ENCODE assay signal across 9 cellular contexts in genomic region chr18:9742588-9743131, GRCh38. TPM values are rescaled to one million over a fixed set of nuclear protein-coding genes. Genes with fewer than 3 reads are reported as not detected.
DNase-seq lines count a peak whose midpoint lies in the region; ATAC-seq, FAIRE-seq and TF ChIP-seq lines count a peak whose summit lies in the region.
"Had no signal": no experiment of that assay in that cellular context is flagged by ENCODE, and none has a peak within 500 bp of the region (broad histone marks: within the 10 kb centered on the region; RNA-seq: fewer than 3 reads in every experiment).

No MANE protein-coding gene starts in this region.

- no peak for FAIRE-seq in HepG2 (lab: Jason Lieb, UNC)

- TF ChIP-seq POLR2A in HepG2 (IDR thresholded peaks at IDR 0.05; ENCODE audit: insufficient read depth in 1 of 2, low read depth in 2 of 2, low read length in 2 of 2) = no peak

- intact Hi-C loops in HepG2 (cut with micrococcal nuclease; ENCODE audit: unreplicated experiment) = no loop called here

- DNase-seq in M059J (ENCODE audit: low read depth) (peak; percentile 80), HepG2 (ENCODE audit: low spot score) (no peak), COR-L47 (lab: John Stamatoyannopoulos, UW) (no peak), NCI-H2081 (lab: John Stamatoyannopoulos, UW) (no peak)
- no peak for DNase-seq in effector memory CD4-positive, alpha-beta T cell
- DNase-seq: RPMI8226 had no signal

- POLR2A ChIA-PET in HepG2 (lab: Yijun Ruan, JAX) = interaction anchor here (0.9 kb wide), 1 partner anchor 130 kb away, joined by 3 read pairs; no protein-coding TSS in a partner anchor

- 0 out of 5 replicates have a peak, but pooled peaks cover 0 to 3% of the 10 kb centered on the region in 2 experiments for H3K27me3 ChIP-seq in HepG2 (ENCODE audit: control insufficient read depth in 1 of 2, insufficient read depth in 2 of 2, low read length in 2 of 2)
- no peaks in the 10 kb centered on the region for H3K27me3 ChIP-seq in effector memory CD4-positive, alpha-beta T cell (replicated peaks; ENCODE audit: control insufficient read depth, insufficient read depth, low read length, poor library complexity, severe bottlenecking)

- ATAC-seq in HepG2 (peak; percentile 67), GM21619 (IDR thresholded peaks at IDR 0.05; ENCODE audit: unreplicated experiment) (no peak)

- no peaks in the 10 kb centered on the region for H3K36me3 ChIP-seq in HepG2 (replicated peaks in 1 of 2; ENCODE audit: control insufficient read depth in 1 of 2, insufficient read depth in 2 of 2, low read length in 2 of 2)
- H3K36me3 ChIP-seq in effector memory CD4-positive, alpha-beta T cell (ENCODE audit: control insufficient read depth, insufficient read depth, low read length) = no peaks in the 10 kb centered on the region

- H3K79me2 ChIP-seq in HepG2 (ENCODE audit: insufficient read depth, low read length) = no peaks in the 10 kb centered on the region

- peaks cover 38% of the 10 kb centered on the region for H3K4me1 ChIP-seq in HepG2 (ENCODE audit: insufficient read depth, low read length)
- H3K4me1 ChIP-seq in effector memory CD4-positive, alpha-beta T cell (ENCODE audit: control insufficient read depth, insufficient read depth, low read length, poor library complexity, severe bottlenecking) = no peaks in the 10 kb centered on the region

- WGBS in HepG2 (ENCODE audit: low lambda C conversion rate) = 32% methylated on average over 8 of the region's 8 CpGs

- H3K27ac ChIP-seq in cingulate gyrus (ENCODE audit: low read depth, low read length) (peak overlapping the region; percentile 83), HepG2 (ENCODE audit: extremely low read length, insufficient read depth, low read length) (no peak overlapping the region), temporal lobe (ENCODE audit: low read depth, low read length) (peak overlapping the region; percentile 21)
- H3K27ac ChIP-seq in effector memory CD4-positive, alpha-beta T cell (ENCODE audit: insufficient read depth, low read length, poor library complexity, severe bottlenecking) = no peak overlapping the region

- H3K4me3 ChIP-seq in HepG2 (replicated peaks in 1 of 3; ENCODE audit: insufficient read depth in 1 of 3, low read depth in 2 of 3, low read length in 3 of 3) = peak overlapping the region; percentile 46 to 57 (median 50)
- no peak overlapping the region for H3K4me3 ChIP-seq in effector memory CD4-positive, alpha-beta T cell (ENCODE audit: insufficient read depth, low read depth, low read length, poor library complexity, severe bottlenecking)

- no peak for TF ChIP-seq EP300 in HepG2 (IDR thresholded peaks at IDR 0.05; ENCODE audit: low read depth in 2 of 2, low read length in 2 of 2)
- no peak for TF ChIP-seq EP300 in HepG2 (CRISPR knock-in tag; IDR thresholded peaks at IDR 0.05; ENCODE audit: borderline replicate concordance)

- peak overlapping the region; percentile 49 for H2AFZ ChIP-seq in HepG2 (ENCODE audit: low read length)

- no TSS peak for BruUV-seq in HepG2 (replicated peaks; lab: Mats Ljungman, UMichigan)

- in situ Hi-C loops in HepG2 (cut with HindIII; ENCODE audit: extremely low pct_ligation_motif_present, low pct_unique_long_range_greater_than_20kb) = no loop called here

- TF ChIP-seq CTCF in HepG2 (CRISPR knock-in tag; IDR thresholded peaks at IDR 0.05) = no peak

- peak overlapping the region; percentile 87 for H3K4me2 ChIP-seq in HepG2 (ENCODE audit: low read depth, low read length)

- H4K20me1 ChIP-seq in HepG2 (ENCODE audit: insufficient read depth, low read length) = no peaks in the 10 kb centered on the region

- no peak for TF ChIP-seq RAD21 in HepG2 (CRISPR knock-in tag; IDR thresholded peaks at IDR 0.05)

- CTCF ChIA-PET in HepG2 (lab: Yijun Ruan, JAX; ENCODE audit: low intra/inter-chr PET ratio, low total read pairs) = no interaction called here

- no peaks in the 10 kb centered on the region for H3K9me3 ChIP-seq in HepG2 (ENCODE audit: low read length)
- no peaks in the 10 kb centered on the region for H3K9me3 ChIP-seq in effector memory CD4-positive, alpha-beta T cell (ENCODE audit: control insufficient read depth, low read length)

- peak overlapping the region; percentile 45 for H3K9ac ChIP-seq in HepG2 (ENCODE audit: insufficient read depth, low read depth, low read length)

TF ChIP-seq in HepG2, 621 proteins besides CTCF, POLR2A, EP300 and RAD21 (continues in another document):
- TF ChIP-seq MZF1 (CRISPR knock-in tag; IDR thresholded peaks at IDR 0.05; ENCODE audit: borderline replicate concordance) = no peak
- no peak for TF ChIP-seq HDAC6 (IDR thresholded peaks at IDR 0.05; ENCODE audit: low read depth, low read length)
- TF ChIP-seq, protein P1, sequence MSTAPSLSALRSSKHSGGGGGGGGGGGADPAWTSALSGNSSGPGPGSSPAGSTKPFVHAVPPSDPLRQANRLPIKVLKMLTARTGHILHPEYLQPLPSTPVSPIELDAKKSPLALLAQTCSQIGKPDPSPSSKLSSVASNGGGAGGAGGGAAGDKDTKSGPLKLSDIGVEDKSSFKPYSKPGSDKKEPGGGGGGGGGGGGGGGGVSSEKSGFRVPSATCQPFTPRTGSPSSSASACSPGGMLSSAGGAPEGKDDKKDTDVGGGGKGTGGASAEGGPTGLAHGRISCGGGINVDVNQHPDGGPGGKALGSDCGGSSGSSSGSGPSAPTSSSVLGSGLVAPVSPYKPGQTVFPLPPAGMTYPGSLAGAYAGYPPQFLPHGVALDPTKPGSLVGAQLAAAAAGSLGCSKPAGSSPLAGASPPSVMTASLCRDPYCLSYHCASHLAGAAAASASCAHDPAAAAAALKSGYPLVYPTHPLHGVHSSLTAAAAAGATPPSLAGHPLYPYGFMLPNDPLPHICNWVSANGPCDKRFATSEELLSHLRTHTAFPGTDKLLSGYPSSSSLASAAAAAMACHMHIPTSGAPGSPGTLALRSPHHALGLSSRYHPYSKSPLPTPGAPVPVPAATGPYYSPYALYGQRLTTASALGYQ (CRISPR knock-in tag; IDR thresholded peaks at IDR 0.05) = no peak
- TF ChIP-seq HCFC1 (IDR thresholded peaks at IDR 0.05; ENCODE audit: low read depth, low read length) = no peak
- no peak for TF ChIP-seq ZNF670 (CRISPR knock-in tag; IDR thresholded peaks at IDR 0.05; ENCODE audit: borderline replicate concordance)
- no peak for TF ChIP-seq ZNF883 (CRISPR knock-in tag; IDR thresholded peaks at IDR 0.05; ENCODE audit: not compliant biosample characterization)
- TF ChIP-seq MBNL3 (CRISPR knock-in tag; conservative IDR thresholded peaks at IDR 0.05) = no peak
- no peak for TF ChIP-seq ZNF510 (CRISPR knock-in tag; IDR thresholded peaks at IDR 0.05; ENCODE audit: low read depth)
- TF ChIP-seq GATA4 (IDR thresholded peaks at IDR 0.05; ENCODE audit: borderline replicate concordance, low read depth) = no peak
- TF ChIP-seq FOXK2 (IDR thresholded peaks at IDR 0.05) = peak; percentile 49; the same call in 1 of the 2 replicates
- TF ChIP-seq, protein P2, sequence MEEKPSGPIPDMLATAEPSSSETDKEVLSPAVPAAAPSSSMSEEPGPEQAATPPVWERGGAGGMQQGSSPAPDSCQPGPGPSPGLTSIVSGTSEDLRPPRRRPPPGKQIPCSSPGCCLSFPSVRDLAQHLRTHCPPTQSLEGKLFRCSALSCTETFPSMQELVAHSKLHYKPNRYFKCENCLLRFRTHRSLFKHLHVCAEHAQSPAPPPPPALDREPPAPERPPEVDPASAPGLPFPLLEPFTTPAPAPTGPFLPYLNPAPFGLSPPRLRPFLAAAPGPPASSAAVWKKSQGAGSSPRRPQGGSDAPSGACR (CRISPR knock-in tag; IDR thresholded peaks at IDR 0.05) = no peak
- no peak for TF ChIP-seq NR2F6 (IDR thresholded peaks at IDR 0.05)
- TF ChIP-seq NR2F6 (CRISPR knock-in tag; IDR thresholded peaks at IDR 0.05) = no peak
- TF ChIP-seq FOXA3 (CRISPR knock-in tag; IDR thresholded peaks at IDR 0.05) = peak; percentile 64; the same call in 1 of the 2 replicates
- no peak for TF ChIP-seq NRL (CRISPR knock-in tag; IDR thresholded peaks at IDR 0.05; ENCODE audit: borderline replicate concordance)

RNA-seq across cellular contexts. Expression of gene RAB31, which starts 34.6 kb away (rescaled TPM):
- 36.8 and 53.6 TPM in 2 replicates for total RNA-seq in M059J (2014; rRNA removed; shearing (Covaris generic))
- total RNA-seq in HepG2 (2016; rRNA removed; fragmentation: Illumina TruSeq; extraction: Trizol) (1.7 and 3.6 TPM in 2 replicates), temporal lobe (27.3 TPM)
- total RNA-seq in HepG2 (2016; cell fraction: cytosol; rRNA removed; fragmentation: Illumina TruSeq; extraction: Trizol; ENCODE audit: low read depth) = 1.4 and 2.6 TPM in 2 replicates
- total RNA-seq in HepG2 (2016; cell fraction: insoluble cytoplasmic fraction; rRNA removed; fragmentation: Illumina TruSeq; extraction: Trizol) = 2.9 TPM in 2 replicates
- total RNA-seq in HepG2 (2016; cell fraction: membrane; rRNA removed; fragmentation: Illumina TruSeq; extraction: Trizol) = 3.1 and 3.4 TPM in 2 replicates
- total RNA-seq in HepG2 (2016; cell fraction: nucleus; rRNA removed; fragmentation: Illumina TruSeq; extraction: Trizol) = 1.4 and 2.6 TPM in 2 replicates
- 0.73 and 1.1 TPM in 2 replicates for polyA plus RNA-seq in HepG2 (2011; rRNA removed)
- 0.24 and 1.2 TPM in 2 replicates for polyA plus RNA-seq in HepG2 (2011; cell fraction: cytosol; rRNA removed)
- polyA plus RNA-seq in HepG2 (2011; cell fraction: nucleus; rRNA removed) = 8.7 and 12.9 TPM in 2 replicates
- polyA plus RNA-seq in HepG2 (2012) = 0.38 and 2.1 TPM in 2 replicates
- polyA plus RNA-seq in HepG2 (2016; cell fraction: cytosol; fragmentation: Illumina TruSeq; extraction: Trizol; ENCODE audit: low read depth) = 4.4 and 5.7 TPM in 2 replicates
- 3.7 TPM in 2 replicates for polyA plus RNA-seq in HepG2 (2016; cell fraction: insoluble cytoplasmic fraction; fragmentation: Illumina TruSeq; extraction: Trizol; ENCODE audit: low read depth)
- polyA plus RNA-seq in HepG2 (2016; cell fraction: membrane; fragmentation: Illumina TruSeq; extraction: Trizol; ENCODE audit: low read depth) = 2.6 and 3.5 TPM in 2 replicates
- polyA plus RNA-seq in HepG2 (2016; cell fraction: nucleus; fragmentation: Illumina TruSeq; extraction: Trizol; ENCODE audit: insufficient read depth, low read depth) = 2.9 and 3.0 TPM in 2 replicates
- polyA minus RNA-seq in HepG2 (2011; rRNA and poly(A)+ RNA removed; ENCODE audit: low replicate concordance) = 1.9 and 153 TPM in 2 replicates
- 2.8 and 4.2 TPM in 2 replicates for polyA minus RNA-seq in HepG2 (2011; cell fraction: cytosol; rRNA and poly(A)+ RNA removed)
- polyA minus RNA-seq in HepG2 (2011; cell fraction: nucleus; rRNA and poly(A)+ RNA removed) = 5.3 and 5.5 TPM in 2 replicates

Comparison
In these comparisons a context has a peak if more than half of its experiments do, and no peak if none do; other contexts are left out.
1. H3K27ac ChIP-seq: peak in cingulate gyrus (single experiment) and temporal lobe (single experiment); none in HepG2 (single experiment) and effector memory CD4-positive, alpha-beta T cell (single experiment).